Comparison of ENCODE assay signal across 8 cellular contexts in the genomic region with DNA sequence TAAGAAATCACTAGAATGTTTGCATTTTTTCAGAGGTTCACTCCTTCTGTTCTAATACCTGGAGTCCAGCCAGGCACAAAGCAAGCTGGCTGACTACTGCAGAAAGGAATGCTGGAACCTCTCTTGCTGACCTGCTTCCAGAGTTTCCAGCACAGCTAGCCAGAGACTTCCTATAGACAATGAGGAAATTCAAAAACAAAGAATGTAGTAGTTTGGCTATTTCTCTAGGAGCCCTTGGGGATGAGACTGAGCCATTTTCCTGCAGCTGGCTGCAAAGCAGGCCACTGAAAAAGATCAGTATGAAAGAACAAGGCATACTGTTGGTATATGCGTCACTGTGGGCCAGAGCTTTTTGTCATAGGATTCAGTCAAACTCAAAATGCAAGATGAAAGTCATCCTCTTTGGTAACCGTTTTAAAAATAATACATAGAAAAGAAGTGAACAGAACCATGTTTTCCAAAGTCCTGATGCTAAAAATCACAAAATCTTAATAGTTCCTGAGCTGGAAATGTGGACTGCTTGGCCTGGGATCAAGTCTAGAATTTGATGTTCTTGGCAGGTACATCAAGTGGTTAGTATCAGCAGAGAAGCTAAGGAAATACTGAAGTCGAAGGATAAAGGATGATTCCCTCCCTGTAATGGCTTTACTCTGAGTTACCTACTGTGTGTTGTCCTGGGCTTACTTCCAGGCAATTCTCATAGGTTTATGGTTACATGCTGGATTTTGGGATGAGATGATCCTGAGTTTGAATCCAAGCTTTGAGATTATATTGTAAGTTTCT. TPM values are rescaled to one million over a fixed set of nuclear protein-coding genes. Genes with fewer than 3 reads are reported as not detected.
A peak's percentile ranks its signal among the peaks of the same experiment; 100 is the strongest.
DNase-seq lines count a peak whose midpoint lies in the region; ATAC-seq and TF ChIP-seq lines count a peak whose summit lies in the region.

No MANE protein-coding gene starts in this region.

- DNase-seq in HS-5 (ENCODE audit: low read depth) (peak; percentile 88), caudate nucleus (lab: John Stamatoyannopoulos, UW) (peak in 13 of 61 donors; percentile 2 to 46 (median 13)), kidney glomerular epithelial cell (lab: John Stamatoyannopoulos, UW) (peak; percentile 96), substantia nigra (lab: John Stamatoyannopoulos, UW) (peak in 20 of 49 donors; percentile 2 to 60 (median 28)), nephron progenitor cell (no peak)
- DNase-seq in CD4-positive, alpha-beta memory T cell: no peak

- H3K36me3 ChIP-seq in CD4-positive, alpha-beta memory T cell (ENCODE audit: insufficient read depth, low read length): no peaks in the 10 kb centered on the region

- POLR2A ChIA-PET in CD4-positive, alpha-beta memory T cell (lab: Charles Lee; ENCODE audit: partially characterized antibody): no interaction called here

- intact Hi-C loops in CD4-positive, alpha-beta memory T cell (cut with micrococcal nuclease): no loop called here

- no peak overlapping the region for H3K27ac Mint-ChIP-seq in nephron progenitor cell
- H3K27ac Mint-ChIP-seq in CD4-positive, alpha-beta memory T cell: no peak overlapping the region

- no peak for ATAC-seq in HG02938 (IDR thresholded peaks at IDR 0.05; ENCODE audit: unreplicated experiment)
- no peak for ATAC-seq in GM19395 (IDR thresholded peaks at IDR 0.05; ENCODE audit: unreplicated experiment)

- peaks cover 4% of the 10 kb centered on the region for H3K27me3 ChIP-seq in CD4-positive, alpha-beta memory T cell (ENCODE audit: insufficient read depth, low read length)

- H3K36me3 Mint-ChIP-seq in nephron progenitor cell (ENCODE audit: low read depth): no peaks in the 10 kb centered on the region
- H3K36me3 Mint-ChIP-seq in CD4-positive, alpha-beta memory T cell: no peaks in the 10 kb centered on the region

- no peaks in the 10 kb centered on the region for H3K9me3 Mint-ChIP-seq in nephron progenitor cell
- H3K9me3 Mint-ChIP-seq in CD4-positive, alpha-beta memory T cell: no peaks in the 10 kb centered on the region

- H3K4me1 ChIP-seq in CD4-positive, alpha-beta memory T cell (ENCODE audit: insufficient read depth, low read length): no peaks in the 10 kb centered on the region

- CTCF ChIA-PET in CD4-positive, alpha-beta memory T cell (lab: Charles Lee; ENCODE audit: partially characterized antibody): interaction anchor here (1.2 to 2.5 kb wide), 2 partner anchors 9 to 12 kb away, joined by 4 to 9 read pairs; partner anchors contain the start of gene DSEL

- H3K9me3 ChIP-seq in CD4-positive, alpha-beta memory T cell (ENCODE audit: control insufficient read depth in 1 of 2, low read length in 2 of 2): no peaks in the 10 kb centered on the region

- H3K4me3 Mint-ChIP-seq in nephron progenitor cell: no peak overlapping the region
- no peak overlapping the region for H3K4me3 Mint-ChIP-seq in CD4-positive, alpha-beta memory T cell

- H3K4me1 Mint-ChIP-seq in nephron progenitor cell: peaks cover 5% of the 10 kb centered on the region
- no peaks in the 10 kb centered on the region for H3K4me1 Mint-ChIP-seq in CD4-positive, alpha-beta memory T cell

- no peak for TF ChIP-seq CTCF in nephron progenitor cell (IDR thresholded peaks at IDR 0.05)

- H3K27ac ChIP-seq in caudate nucleus (ENCODE audit: low read depth, low read length): peak overlapping the region; percentile 84
- peak overlapping the region; percentile 79 for H3K27ac ChIP-seq in substantia nigra (ENCODE audit: low read depth, low read length, poor library complexity, severe bottlenecking)
- H3K27ac ChIP-seq in CD4-positive, alpha-beta memory T cell (ENCODE audit: low read depth, low read length): no peak overlapping the region

- H3K27me3 Mint-ChIP-seq in nephron progenitor cell (ENCODE audit: low read depth, poor library complexity): no peaks in the 10 kb centered on the region
- peaks cover 14 to 26% of the 10 kb centered on the region in 2 donors for H3K27me3 Mint-ChIP-seq in CD4-positive, alpha-beta memory T cell

- H3K4me3 ChIP-seq in CD4-positive, alpha-beta memory T cell (ENCODE audit: low read length in 2 of 2): no peak overlapping the region

RNA-seq across cellular contexts. Expression of gene DSEL, which starts 9.0 kb away (rescaled TPM):
- total RNA-seq in CD4-positive, alpha-beta memory T cell: 1 to 10 TPM; 1.2 to 1.3 TPM
- polyA plus RNA-seq in CD4-positive, alpha-beta memory T cell: under 1 TPM; 0.56 to 0.61 TPM

Comparison
In these comparisons a context has a peak if more than half of its experiments do, and no peak if none do; other contexts are left out.
1. DNase-seq: peak in HS-5 (single experiment) and kidney glomerular epithelial cell (single experiment); none in nephron progenitor cell (single experiment) and CD4-positive, alpha-beta memory T cell (0 of 5).